1 cellular context compared by ENCODE assay signal in the genomic region with DNA sequence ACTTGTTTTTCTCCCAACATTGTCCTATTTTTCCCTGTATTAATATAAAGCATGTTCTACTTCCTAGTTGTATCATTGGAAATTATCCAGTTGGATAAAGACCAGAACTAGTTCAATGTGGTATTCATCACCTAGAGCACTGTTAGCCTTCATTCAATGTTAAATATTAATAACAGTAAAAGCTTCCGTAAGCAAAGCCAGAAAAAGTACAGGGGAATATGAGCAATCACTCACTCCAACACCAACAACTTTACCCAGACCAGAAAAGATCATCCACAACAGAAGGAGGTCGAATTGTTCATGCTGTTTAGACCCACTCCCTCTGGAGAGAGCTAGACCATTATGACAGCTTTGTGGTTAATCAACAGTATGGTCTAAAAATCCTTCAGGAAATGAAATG.
A peak's percentile ranks its signal among the peaks of the same experiment; 100 is the strongest.
TF ChIP-seq lines count a peak whose summit lies in the region.

No MANE protein-coding gene starts in this region.

TF ChIP-seq in SK-N-SH, 30 proteins besides CTCF, POLR2A, EP300 and RAD21 (continued from another document):
- TF ChIP-seq FOXJ3 (CRISPR knock-in tag; IDR thresholded peaks at IDR 0.05): no peak
- no peak for TF ChIP-seq CHD2 (IDR thresholded peaks at IDR 0.05; ENCODE audit: low read length, partially characterized antibody)
- TF ChIP-seq TEAD4 (IDR thresholded peaks at IDR 0.05; ENCODE audit: borderline replicate concordance, insufficient read depth): peak; percentile 47; the same call in 1 of the 2 replicates
- no peak for TF ChIP-seq SMC3 (IDR thresholded peaks at IDR 0.05; ENCODE audit: low read depth, low read length)
- TF ChIP-seq, protein P1, sequence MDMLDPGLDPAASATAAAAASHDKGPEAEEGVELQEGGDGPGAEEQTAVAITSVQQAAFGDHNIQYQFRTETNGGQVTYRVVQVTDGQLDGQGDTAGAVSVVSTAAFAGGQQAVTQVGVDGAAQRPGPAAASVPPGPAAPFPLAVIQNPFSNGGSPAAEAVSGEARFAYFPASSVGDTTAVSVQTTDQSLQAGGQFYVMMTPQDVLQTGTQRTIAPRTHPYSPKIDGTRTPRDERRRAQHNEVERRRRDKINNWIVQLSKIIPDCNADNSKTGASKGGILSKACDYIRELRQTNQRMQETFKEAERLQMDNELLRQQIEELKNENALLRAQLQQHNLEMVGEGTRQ (IDR thresholded peaks at IDR 0.05; ENCODE audit: borderline replicate concordance, low read depth, low read length): no peak
- no peak for TF ChIP-seq YY1 (IDR thresholded peaks at IDR 0.05; ENCODE audit: low read depth)
- TF ChIP-seq, protein P2, sequence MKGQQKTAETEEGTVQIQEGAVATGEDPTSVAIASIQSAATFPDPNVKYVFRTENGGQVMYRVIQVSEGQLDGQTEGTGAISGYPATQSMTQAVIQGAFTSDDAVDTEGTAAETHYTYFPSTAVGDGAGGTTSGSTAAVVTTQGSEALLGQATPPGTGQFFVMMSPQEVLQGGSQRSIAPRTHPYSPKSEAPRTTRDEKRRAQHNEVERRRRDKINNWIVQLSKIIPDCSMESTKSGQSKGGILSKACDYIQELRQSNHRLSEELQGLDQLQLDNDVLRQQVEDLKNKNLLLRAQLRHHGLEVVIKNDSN (IDR thresholded peaks at IDR 0.05; ENCODE audit: borderline replicate concordance, low read depth): no peak
- TF ChIP-seq NRF1 (IDR thresholded peaks at IDR 0.05; ENCODE audit: low read depth, low read length): no peak
- peak; percentile 38; the same call in 1 of the 2 replicates for TF ChIP-seq JUND (IDR thresholded peaks at IDR 0.05)
- TF ChIP-seq, protein P3, sequence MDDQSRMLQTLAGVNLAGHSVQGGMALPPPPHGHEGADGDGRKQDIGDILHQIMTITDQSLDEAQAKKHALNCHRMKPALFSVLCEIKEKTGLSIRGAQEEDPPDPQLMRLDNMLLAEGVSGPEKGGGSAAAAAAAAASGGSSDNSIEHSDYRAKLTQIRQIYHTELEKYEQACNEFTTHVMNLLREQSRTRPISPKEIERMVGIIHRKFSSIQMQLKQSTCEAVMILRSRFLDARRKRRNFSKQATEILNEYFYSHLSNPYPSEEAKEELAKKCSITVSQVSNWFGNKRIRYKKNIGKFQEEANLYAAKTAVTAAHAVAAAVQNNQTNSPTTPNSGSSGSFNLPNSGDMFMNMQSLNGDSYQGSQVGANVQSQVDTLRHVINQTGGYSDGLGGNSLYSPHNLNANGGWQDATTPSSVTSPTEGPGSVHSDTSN (IDR thresholded peaks at IDR 0.05): peak; percentile 64
